14 cellular contexts compared by ENCODE assay signal in genomic region chr9:136851941-136852663, GRCh38. TPM values are rescaled to one million over a fixed set of nuclear protein-coding genes. Genes with fewer than 3 reads are reported as not detected.
DNase-seq lines count a peak whose midpoint lies in the region; ATAC-seq lines count a peak whose summit lies in the region.
"Had no signal": no experiment of that assay in that cellular context is flagged by ENCODE, and none has a peak within 500 bp of the region (broad histone marks: within the 10 kb centered on the region; RNA-seq: fewer than 3 reads in every experiment).

Gene MAMDC4, plus strand, starts transcription at chr9:136852346. Its CDS starts 71 bp downstream, at chr9:136852417.

- peaks cover 3% of the 10 kb centered on the region for H3K27me3 Mint-ChIP-seq in activated CD4-positive, alpha-beta T cell treated with anti-CD3 and anti-CD28 coated beads for 36 hours
- H3K27me3 Mint-ChIP-seq in activated T-helper 17 cell treated with anti-CD3 and anti-CD28 coated beads, Interleukin-2, amount 50 U/mL, for 72 hours, result peaks cover 5% of the 10 kb centered on the region

- peaks cover 5% of the 10 kb centered on the region for H3K36me3 ChIP-seq in H7 (replicated peaks; ENCODE audit: control insufficient read depth, insufficient read depth, low read length)

- intact Hi-C loops in activated CD4-positive, alpha-beta T cell treated with anti-CD3 and anti-CD28 coated beads for 36 hours (cut with DNase I, micrococcal nuclease), result no loop called here
- intact Hi-C loops in left colon (cut with DNase I, micrococcal nuclease), result no loop called here

- CTCF ChIA-PET in activated CD4-positive, alpha-beta T cell treated with anti-CD3 and anti-CD28 coated beads for 36 hours (lab: Charles Lee), result no interaction called here

- H3K4me3 ChIP-seq in H7 (ENCODE audit: insufficient read depth, low read depth, low read length), result no peak within 1 kb of the TSS

- POLR2A ChIA-PET in activated CD4-positive, alpha-beta T cell treated with anti-CD3 and anti-CD28 coated beads for 36 hours (lab: Charles Lee), result no interaction called here

- DNase-seq in activated CD4-positive, alpha-beta T cell treated with anti-CD3 and anti-CD28 coated beads for 36 hours, result peak; percentile 13
- DNase-seq in activated CD4-positive, alpha-beta T cell treated with anti-CD3 and anti-CD28 coated beads for 1 hour, result no peak
- peak; percentile 13 to 23 for DNase-seq in left colon
- DNase-seq in stimulated activated effector memory CD8-positive, alpha-beta T cell treated with anti-CD3 and anti-CD28 coated beads, Interleukin-12 subunit alpha, Interleukin-12 subunit beta, amount 100 ng/mL, for 72 hours (ENCODE audit: low spot score in 2 of 2), result no peak
- no peak for DNase-seq in stimulated activated CD4-positive, alpha-beta T cell treated with anti-CD3 and anti-CD28 coated beads, Interleukin-4, amount 100 ng/mL, for 4 hours
- no peak for DNase-seq in GM19240 (ENCODE audit: insufficient read length, low spot score)
- DNase-seq in H7, result no peak
- DNase-seq: effector CD4-positive, alpha-beta T cell; GOT3; NCI-H1417 treated with DMSO at 0.1 percent for 48 hours; NCI-H774; SK-N-SH had no signal

- no peaks in the 10 kb centered on the region for H3K9me3 Mint-ChIP-seq in activated CD4-positive, alpha-beta T cell treated with anti-CD3 and anti-CD28 coated beads for 36 hours (ENCODE audit: low read depth)
- no peaks in the 10 kb centered on the region for H3K9me3 Mint-ChIP-seq in activated T-helper 17 cell treated with anti-CD3 and anti-CD28 coated beads, Interleukin-2, amount 50 U/mL, for 72 hours
- H3K9me3 Mint-ChIP-seq in stimulated activated effector memory CD8-positive, alpha-beta T cell treated with anti-CD3 and anti-CD28 coated beads, Interleukin-12 subunit alpha, Interleukin-12 subunit beta, amount 100 ng/mL, for 72 hours, result no peaks in the 10 kb centered on the region

- H3K27me3 ChIP-seq in H7 (ENCODE audit: control insufficient read depth, insufficient read depth, low read length), result no peaks in the 10 kb centered on the region; the same call in 1 of the 2 replicates

- ATAC-seq in activated CD4-positive, alpha-beta T cell treated with anti-CD3 and anti-CD28 coated beads for 36 hours, result no peak
- ATAC-seq in activated T-helper 17 cell treated with anti-CD3 and anti-CD28 coated beads, Interleukin-2, amount 50 U/mL, for 72 hours (replicated peaks), result no peak
- no peak for ATAC-seq in left colon
- no peak for ATAC-seq in stimulated activated effector memory CD8-positive, alpha-beta T cell treated with anti-CD3 and anti-CD28 coated beads, Interleukin-12 subunit alpha, Interleukin-12 subunit beta, amount 100 ng/mL, for 72 hours
- ATAC-seq: activated CD4-positive, CD25-positive, alpha-beta regulatory T cell treated with anti-CD3 and anti-CD28 coated beads, Interleukin-2, amount 50 U/mL, for 24 hours had no signal

- no peak within 1 kb of the TSS for H3K4me3 Mint-ChIP-seq in activated CD4-positive, alpha-beta T cell treated with anti-CD3 and anti-CD28 coated beads for 36 hours
- H3K4me3 Mint-ChIP-seq in activated T-helper 17 cell treated with anti-CD3 and anti-CD28 coated beads, Interleukin-2, amount 50 U/mL, for 72 hours, result peak within 1 kb of the TSS; percentile 91
- H3K4me3 Mint-ChIP-seq in stimulated activated effector memory CD8-positive, alpha-beta T cell treated with anti-CD3 and anti-CD28 coated beads, Interleukin-12 subunit alpha, Interleukin-12 subunit beta, amount 100 ng/mL, for 72 hours, result peak within 1 kb of the TSS; percentile 94

- peaks cover 5% of the 10 kb centered on the region for H3K36me3 Mint-ChIP-seq in activated CD4-positive, alpha-beta T cell treated with anti-CD3 and anti-CD28 coated beads for 36 hours (ENCODE audit: low read depth)
- peaks cover 36% of the 10 kb centered on the region for H3K36me3 Mint-ChIP-seq in activated T-helper 17 cell treated with anti-CD3 and anti-CD28 coated beads, Interleukin-2, amount 50 U/mL, for 72 hours (ENCODE audit: low read depth)
- H3K36me3 Mint-ChIP-seq in stimulated activated effector memory CD8-positive, alpha-beta T cell treated with anti-CD3 and anti-CD28 coated beads, Interleukin-12 subunit alpha, Interleukin-12 subunit beta, amount 100 ng/mL, for 72 hours, result peaks cover 51% of the 10 kb centered on the region

- no peak within 1 kb of the TSS for H3K27ac Mint-ChIP-seq in activated CD4-positive, alpha-beta T cell treated with anti-CD3 and anti-CD28 coated beads for 36 hours
- H3K27ac Mint-ChIP-seq in activated T-helper 17 cell treated with anti-CD3 and anti-CD28 coated beads, Interleukin-2, amount 50 U/mL, for 72 hours, result no peak within 1 kb of the TSS
- no peak within 1 kb of the TSS for H3K27ac Mint-ChIP-seq in stimulated activated effector memory CD8-positive, alpha-beta T cell treated with anti-CD3 and anti-CD28 coated beads, Interleukin-12 subunit alpha, Interleukin-12 subunit beta, amount 100 ng/mL, for 72 hours

- peaks cover 8% of the 10 kb centered on the region for H3K4me1 Mint-ChIP-seq in activated CD4-positive, alpha-beta T cell treated with anti-CD3 and anti-CD28 coated beads for 36 hours
- no peaks in the 10 kb centered on the region for H3K4me1 Mint-ChIP-seq in activated T-helper 17 cell treated with anti-CD3 and anti-CD28 coated beads, Interleukin-2, amount 50 U/mL, for 72 hours
- H3K4me1 Mint-ChIP-seq in stimulated activated effector memory CD8-positive, alpha-beta T cell treated with anti-CD3 and anti-CD28 coated beads, Interleukin-12 subunit alpha, Interleukin-12 subunit beta, amount 100 ng/mL, for 72 hours, result peaks cover 17% of the 10 kb centered on the region

RNA-seq across cellular contexts. Expression of gene MAMDC4, which starts in this region (rescaled TPM):
- 10 to 100 TPM; 16.6 to 17.5 TPM for total RNA-seq in activated CD4-positive, alpha-beta T cell treated with anti-CD3 and anti-CD28 coated beads for 36 hours
- total RNA-seq in activated T-helper 17 cell treated with anti-CD3 and anti-CD28 coated beads, Interleukin-2, amount 50 U/mL, for 72 hours, result 10 to 100 TPM; 18.6 to 27.4 TPM
- total RNA-seq in left colon, result 10 to 100 TPM; 19.1 to 20.1 TPM
- 1.2 and 3.0 TPM in 2 replicates for total RNA-seq in H7 (2014; rRNA removed; shearing (Covaris generic))

Comparison
In these comparisons a context has a peak if more than half of its experiments do, and no peak if none do; other contexts are left out.
1. DNase-seq: peak in activated CD4-positive, alpha-beta T cell treated with anti-CD3 and anti-CD28 coated beads for 36 hours (single experiment) and left colon (2 of 2); none in activated CD4-positive, alpha-beta T cell treated with anti-CD3 and anti-CD28 coated beads for 1 hour (single experiment), stimulated activated effector memory CD8-positive, alpha-beta T cell treated with anti-CD3 and anti-CD28 coated beads, Interleukin-12 subunit alpha, Interleukin-12 subunit beta, amount 100 ng/mL, for 72 hours (0 of 2), stimulated activated CD4-positive, alpha-beta T cell treated with anti-CD3 and anti-CD28 coated beads, Interleukin-4, amount 100 ng/mL, for 4 hours (0 of 2), GM19240 (single experiment) and H7 (single experiment).